ENCODE assay signal across 15 cellular contexts in genomic region chr21:40616377-40616704, GRCh38.
DNase-seq lines count a peak whose midpoint lies in the region; TF ChIP-seq lines count a peak whose summit lies in the region.
"Had no signal": no experiment of that assay in that cellular context is flagged by ENCODE, and none has a peak within 500 bp of the region (broad histone marks: within the 10 kb centered on the region; RNA-seq: fewer than 3 reads in every experiment).

No MANE protein-coding gene starts in this region.

- H3K27me3 ChIP-seq in hepatocyte, result no peaks in the 10 kb centered on the region
- H3K27me3 ChIP-seq in smooth muscle cell (ENCODE audit: low read depth), result no peaks in the 10 kb centered on the region
- H3K27me3 ChIP-seq in A673 (replicated peaks; ENCODE audit: insufficient read depth, low read depth, low read length, poor library complexity), result no peaks in the 10 kb centered on the region
- H3K27me3 ChIP-seq in tibial nerve, result no peaks in the 10 kb centered on the region
- H3K27me3 ChIP-seq: BE2C had no signal

- H3K27ac Mint-ChIP-seq in HFFc6, result peak overlapping the region; percentile 19
- H3K27ac Mint-ChIP-seq: CD8-positive, alpha-beta T cell had no signal

- H3K4me1 Mint-ChIP-seq in HFFc6 (ENCODE audit: low read depth), result peaks cover 22% of the 10 kb centered on the region

- TF ChIP-seq EP300 in tibial nerve (IDR thresholded peaks at IDR 0.05), result no peak

- H3K4me1 ChIP-seq in hepatocyte (ENCODE audit: insufficient read depth) (no peaks in the 10 kb centered on the region), smooth muscle cell (ENCODE audit: low read depth) (no peaks in the 10 kb centered on the region), A673 (ENCODE audit: insufficient read depth, low read length, poor library complexity, severe bottlenecking) (no peaks in the 10 kb centered on the region), tibial nerve (no peaks in the 10 kb centered on the region)
- H3K4me1 ChIP-seq: BE2C had no signal

- no peaks in the 10 kb centered on the region for H3K9me2 ChIP-seq in hepatocyte (replicated peaks; ENCODE audit: insufficient read depth)

- peaks cover 36% of the 10 kb centered on the region for H3K9me3 Mint-ChIP-seq in HFFc6
- H3K9me3 Mint-ChIP-seq: H9 had no signal

- WGBS in hepatocyte (ENCODE audit: low lambda C conversion rate, missing lambda C conversion rate), result 75% methylated on average over 5 of the region's 5 CpGs
- WGBS in smooth muscle cell (ENCODE audit: low lambda C conversion rate), result 76% methylated on average over 5 of the region's 5 CpGs
- WGBS in tibial nerve, 2 donors, result 72 to 86% methylated on average over 5 of the region's 5 CpGs

- no peak for TF ChIP-seq POLR2A in tibial nerve (IDR thresholded peaks at IDR 0.05)

- BruUV-seq in A673 (replicated peaks; lab: Mats Ljungman, UMichigan), result no TSS peak

- H3K27ac ChIP-seq in VCaP, result peak overlapping the region; percentile 21; the same call in 1 of the 2 replicates
- H3K27ac ChIP-seq in hepatocyte, result peak overlapping the region; percentile 35
- peak overlapping the region; percentile 58 for H3K27ac ChIP-seq in smooth muscle cell (ENCODE audit: low read depth)
- no peak overlapping the region for H3K27ac ChIP-seq in A673 (ENCODE audit: low read depth, low read length, poor library complexity, severe bottlenecking)
- no peak overlapping the region for H3K27ac ChIP-seq in tibial nerve
- H3K27ac ChIP-seq: C4-2B had no signal

- H3K9me3 ChIP-seq in hepatocyte (ENCODE audit: low read depth) (no peaks in the 10 kb centered on the region), smooth muscle cell (replicated peaks; ENCODE audit: low read depth) (no peaks in the 10 kb centered on the region), A673 (ENCODE audit: low read depth, low read length, poor library complexity, severe bottlenecking) (peaks cover 37% of the 10 kb centered on the region), tibial nerve (peaks cover 0 to 2% (median 0%) of the 10 kb centered on the region in 4 donors)
- H3K9me3 ChIP-seq: BE2C had no signal

- H2AFZ ChIP-seq in hepatocyte (no peak overlapping the region), smooth muscle cell (ENCODE audit: low read depth) (no peak overlapping the region)

- intact Hi-C loops in A673 (cut with micrococcal nuclease; ENCODE audit: unreplicated experiment), result no loop called here

- no peak overlapping the region for H3K9ac ChIP-seq in smooth muscle cell (ENCODE audit: low read depth)

- H3K4me3 Mint-ChIP-seq in HFFc6, result no peak overlapping the region
- H3K4me3 Mint-ChIP-seq: CD8-positive, alpha-beta T cell; H9 had no signal

- H3F3A ChIP-seq in smooth muscle cell (ENCODE audit: low read depth), result no peaks in the 10 kb centered on the region

- H3K4me3 ChIP-seq in hepatocyte (no peak overlapping the region), smooth muscle cell (no peak overlapping the region), A673 (ENCODE audit: low read depth, low read length, poor library complexity, severe bottlenecking) (no peak overlapping the region), tibial nerve (no peak overlapping the region)

- no peaks in the 10 kb centered on the region for H3K36me3 ChIP-seq in hepatocyte (replicated peaks; ENCODE audit: insufficient read depth, low read depth)
- H3K36me3 ChIP-seq in smooth muscle cell (ENCODE audit: low read depth), result no peaks in the 10 kb centered on the region
- no peaks in the 10 kb centered on the region for H3K36me3 ChIP-seq in A673 (ENCODE audit: insufficient read depth, low read length, poor library complexity, severe bottlenecking)
- H3K36me3 ChIP-seq in tibial nerve, result no peaks in the 10 kb centered on the region
- H3K36me3 ChIP-seq: BE2C had no signal

- H3K27me3 Mint-ChIP-seq in HFFc6 (ENCODE audit: insufficient read depth), result 0 out of 2 replicates have a peak, but pooled peaks cover 2% of the 10 kb centered on the region

- CTCF ChIA-PET in A673 (lab: Charles Lee), result no interaction called here

- H3K4me2 ChIP-seq in hepatocyte, result no peak overlapping the region
- H3K4me2 ChIP-seq in smooth muscle cell, result no peak overlapping the region

- H4K20me1 ChIP-seq in hepatocyte (ENCODE audit: insufficient read depth, poor library complexity, severe bottlenecking) (no peaks in the 10 kb centered on the region), smooth muscle cell (ENCODE audit: low read depth) (no peaks in the 10 kb centered on the region)

- POLR2A ChIA-PET in A673 (lab: Charles Lee; ENCODE audit: low non-redundant PET), result no interaction called here

- TF ChIP-seq CTCF in HFFc6 (IDR thresholded peaks at IDR 0.05), result no peak
- no peak for TF ChIP-seq CTCF in VCaP (conservative IDR thresholded peaks at IDR 0.05)
- TF ChIP-seq CTCF in hepatocyte (IDR thresholded peaks at IDR 0.05; ENCODE audit: poor library complexity), result no peak
- no peak for TF ChIP-seq CTCF in smooth muscle cell (IDR thresholded peaks at IDR 0.05; ENCODE audit: borderline replicate concordance, insufficient read depth, poor library complexity, severe bottlenecking)
- no peak for TF ChIP-seq CTCF in A673 (conservative IDR thresholded peaks at IDR 0.05; ENCODE audit: low read depth, low read length)
- no peak for TF ChIP-seq CTCF in tibial nerve (IDR thresholded peaks at IDR 0.05)

- H3K79me2 ChIP-seq in hepatocyte, result no peaks in the 10 kb centered on the region
- H3K79me2 ChIP-seq in smooth muscle cell (ENCODE audit: low read depth), result no peaks in the 10 kb centered on the region

- H3K36me3 Mint-ChIP-seq in HFFc6 (ENCODE audit: low read depth), result peaks cover 19% of the 10 kb centered on the region
- H3K36me3 Mint-ChIP-seq: CD8-positive, alpha-beta T cell had no signal

- no peak for DNase-seq in HFFc6
- peak; percentile 22 for DNase-seq in hepatocyte (ENCODE audit: low spot score)
- DNase-seq in smooth muscle cell (lab: John Stamatoyannopoulos, UW; ENCODE audit: unreplicated experiment), result no peak
- no peak for DNase-seq in A673 (ENCODE audit: low spot score)
- DNase-seq in NCI-H2107 (lab: John Stamatoyannopoulos, UW), result no peak
- no peak for DNase-seq in tibial nerve (ENCODE audit: low spot score in 2 of 2)
- DNase-seq: BE2C; CD8-positive, alpha-beta T cell; COR-L47; DMS153; GDM1; GOT3; H9 had no signal

Comparison
In these comparisons a context has a peak if more than half of its experiments do, and no peak if none do; other contexts are left out.
1. H3K27ac ChIP-seq: peak in VCaP (single experiment), hepatocyte (single experiment) and smooth muscle cell (single experiment); none in A673 (single experiment) and tibial nerve (0 of 4).